23 cellular contexts compared by ENCODE assay signal in the genomic region with DNA sequence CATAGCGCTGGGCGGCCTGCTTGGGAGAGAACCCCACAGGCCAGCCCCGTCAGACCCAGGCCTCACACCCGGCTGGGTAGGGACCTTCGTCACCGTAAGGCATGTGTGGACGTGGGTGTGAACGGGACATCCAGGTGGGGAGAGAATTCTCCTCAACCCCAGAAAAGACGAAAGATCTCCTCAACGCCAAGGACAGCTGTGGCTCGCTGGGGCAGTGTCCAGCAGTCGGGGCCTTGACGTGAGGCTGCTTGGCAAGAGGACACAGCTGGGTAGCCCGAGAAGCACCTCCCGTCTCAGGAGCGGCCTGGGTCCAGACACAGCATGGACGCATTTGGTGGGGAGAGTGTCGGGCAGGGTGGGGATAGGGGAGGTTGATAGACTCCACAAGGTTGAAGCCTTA. TPM values are rescaled to one million over a fixed set of nuclear protein-coding genes. Genes with fewer than 3 reads are reported as not detected.
"Had no signal": no experiment of that assay in that cellular context is flagged by ENCODE, and none has a peak within 500 bp of the region (broad histone marks: within the 10 kb centered on the region; RNA-seq: fewer than 3 reads in every experiment).

No MANE protein-coding gene starts in this region.

- H3K4me1 ChIP-seq: colonic mucosa, foreskin keratinocyte had no signal

- ATAC-seq: activated T-helper 17 cell treated with anti-CD3 and anti-CD28 coated beads, Interleukin-2, amount 50 U/mL, for 72 hours; body of pancreas; foreskin keratinocyte; left lobe of liver; stimulated activated naive B cell treated with anti-CD40 and anti-IgM and Interleukin-4, amounts not matched to agents 10 μg/mL and 1 μg/mL and 100 μg/mL, for 72 hours had no signal

- H3K9ac ChIP-seq: parathyroid adenoma had no signal

- H3K4me3 ChIP-seq: body of pancreas, colonic mucosa, sigmoid colon had no signal

- DNase-seq: activated CD4-positive, alpha-beta memory T cell treated with anti-CD3 and anti-CD28 coated beads for 36 hours; activated CD4-positive, alpha-beta T cell treated with anti-CD3 and anti-CD28 coated beads for 4 hours; activated naive CD4-positive, alpha-beta T cell; activated naive CD8-positive, alpha-beta T cell treated with anti-CD3 and anti-CD28 coated beads for 36 hours; activated T-cell treated with anti-CD3 and anti-CD28 coated beads for 4 hours; amniotic stem cell; body of pancreas; colonic mucosa; endodermal cell; foreskin keratinocyte; hypothalamus; midbrain; sigmoid colon; stimulated activated naive B cell treated with anti-CD40 and anti-IgM and Interleukin-4, amounts not matched to agents 10 μg/mL and 1 μg/mL and 100 μg/mL, for 72 hours; SW 1271; T-helper 2 cell had no signal

- H3K36me3 ChIP-seq: colonic mucosa, neutrophil, sigmoid colon had no signal

- H3K27ac ChIP-seq: body of pancreas, colonic mucosa, epithelial cell of prostate, foreskin keratinocyte, neutrophil, parathyroid adenoma, sigmoid colon had no signal

- H3K9me3 ChIP-seq: body of pancreas, colonic mucosa, neutrophil, sigmoid colon had no signal

- H2AFZ ChIP-seq: parathyroid adenoma had no signal

- FAIRE-seq: keratinocyte had no signal

RNA-seq across cellular contexts. Expression of gene SLIT1, which starts 1.2 kb away (rescaled TPM):
- total RNA-seq: foreskin keratinocyte, lung microvascular endothelial cell had no signal
